Comparison of ENCODE assay signal across 17 cellular contexts in the genomic region with DNA sequence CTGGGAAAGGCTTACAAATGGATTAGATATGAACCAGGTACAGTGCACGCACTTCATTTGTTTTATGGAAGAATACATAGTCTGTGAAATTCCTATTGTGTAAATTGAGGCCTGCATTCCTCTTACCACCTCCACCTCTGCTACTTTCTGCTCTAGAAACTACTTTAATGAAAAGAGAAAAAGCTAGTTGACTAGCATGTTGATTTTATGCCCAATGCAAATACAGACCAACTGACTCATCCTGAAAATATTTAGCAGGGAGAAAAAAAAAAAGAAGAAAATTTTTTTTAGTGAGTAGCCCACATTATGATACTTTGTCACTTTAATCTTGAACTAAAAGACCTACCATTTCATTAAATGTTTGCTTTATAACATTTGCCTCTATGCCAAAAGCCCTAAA. TPM values are rescaled to one million over a fixed set of nuclear protein-coding genes. Genes with fewer than 3 reads are reported as not detected.
DNase-seq lines count a peak whose midpoint lies in the region; ATAC-seq, FAIRE-seq and TF ChIP-seq lines count a peak whose summit lies in the region.
"Had no signal": no experiment of that assay in that cellular context is flagged by ENCODE, and none has a peak within 500 bp of the region (broad histone marks: within the 10 kb centered on the region; RNA-seq: fewer than 3 reads in every experiment).

No MANE protein-coding gene starts in this region.

- H3K36me3 ChIP-seq in OCI-LY3 (replicated peaks; ENCODE audit: low read depth, low read length) (peaks cover 15% of the 10 kb centered on the region), HepG2 (replicated peaks in 1 of 2; ENCODE audit: control insufficient read depth in 1 of 2, insufficient read depth in 2 of 2, low read length in 2 of 2) (no peaks in the 10 kb centered on the region)
- H3K36me3 ChIP-seq: HAP-1 had no signal

- CTCF ChIA-PET in HepG2 (lab: Yijun Ruan, JAX; ENCODE audit: low intra/inter-chr PET ratio, low total read pairs): no interaction called here

- no peak overlapping the region for H3K9ac ChIP-seq in OCI-LY3 (ENCODE audit: low read length)
- H3K9ac ChIP-seq in HepG2 (ENCODE audit: insufficient read depth, low read depth, low read length): no peak overlapping the region

- peak overlapping the region; percentile 8 for H3K4me2 ChIP-seq in OCI-LY3 (ENCODE audit: low read length)
- no peak overlapping the region for H3K4me2 ChIP-seq in HepG2 (ENCODE audit: low read depth, low read length)

- in situ Hi-C loops in Caki2 (cut with HindIII; ENCODE audit: low pct_unique_long_range_greater_than_20kb, low sequenced_read_pairs): no loop called here
- in situ Hi-C loops in HepG2 (cut with HindIII; ENCODE audit: extremely low pct_ligation_motif_present, low pct_unique_long_range_greater_than_20kb): no loop called here

- ATAC-seq in HepG2: peak; percentile 61; the same call in 2 of the 3 replicates
- no peak for ATAC-seq in HG03342 (IDR thresholded peaks at IDR 0.05; ENCODE audit: unreplicated experiment)
- no peak for ATAC-seq in GM21825 (IDR thresholded peaks at IDR 0.05; ENCODE audit: unreplicated experiment)
- ATAC-seq: effector memory CD8-positive, alpha-beta T cell; K562 had no signal

- no TSS peak for BruUV-seq in HepG2 (replicated peaks; lab: Mats Ljungman, UMichigan)

- FAIRE-seq in HepG2 (lab: Jason Lieb, UNC): no peak
- FAIRE-seq: GM18507, K562 had no signal

- H3K9me3 ChIP-seq in OCI-LY3 (ENCODE audit: insufficient read depth, low read length): peaks cover 22% of the 10 kb centered on the region; the same call in 1 of the 2 replicates
- H3K9me3 ChIP-seq in HepG2 (ENCODE audit: low read length): no peaks in the 10 kb centered on the region
- H3K9me3 ChIP-seq: HAP-1 had no signal

- H3K27me3 ChIP-seq in OCI-LY3 (ENCODE audit: low read depth, low read length): no peaks in the 10 kb centered on the region
- H3K27me3 ChIP-seq in HepG2 (ENCODE audit: control insufficient read depth in 1 of 2, insufficient read depth in 2 of 2, low read length in 2 of 2): no peaks in the 10 kb centered on the region

- H4K20me1 ChIP-seq in OCI-LY3 (ENCODE audit: insufficient read depth, low read length) (no peaks in the 10 kb centered on the region), HepG2 (ENCODE audit: insufficient read depth, low read length) (no peaks in the 10 kb centered on the region)

- H3K4me3 ChIP-seq in OCI-LY3 (ENCODE audit: low read length) (no peak overlapping the region), HepG2 (replicated peaks in 1 of 3; ENCODE audit: insufficient read depth in 1 of 3, low read depth in 2 of 3, low read length in 3 of 3) (no peak overlapping the region)
- H3K4me3 ChIP-seq: HAP-1, K562 had no signal

- TF ChIP-seq RAD21 in HepG2 (CRISPR knock-in tag; IDR thresholded peaks at IDR 0.05): no peak

- peak; percentile 68 for DNase-seq in Caki2 (ENCODE audit: low read depth)
- DNase-seq in dedifferentiated amniotic fluid mesenchymal stem cell (ENCODE audit: extremely low spot score): peak; percentile 31
- DNase-seq in HepG2 (ENCODE audit: low spot score): peak; percentile 61
- DNase-seq in activated naive CD4-positive, alpha-beta T cell (lab: John Stamatoyannopoulos, UW): no peak
- DNase-seq in activated CD8-positive, alpha-beta memory T cell treated with anti-CD3 and anti-CD28 coated beads, Interleukin-2, amount 50 U/mL, for 48 hours: no peak
- DNase-seq: amniotic stem cell; effector memory CD8-positive, alpha-beta T cell; hypothalamus; NCI-H2081 treated with DMSO at 0.1 percent for 48 hours; stimulated activated CD4-positive, alpha-beta T cell treated with anti-CD3 and anti-CD28 coated beads, Interleukin-4, amount 100 ng/mL, for 24 hours; stimulated activated naive CD4-positive, alpha-beta T cell treated with Interleukin-2 at 50 U/mL for 16 hours had no signal

- TF ChIP-seq EP300 in HepG2 (IDR thresholded peaks at IDR 0.05; ENCODE audit: low read depth in 2 of 2, low read length in 2 of 2): peak in 1 of 2 experiments; percentile 32; a peak in 1 of 4 replicates
- TF ChIP-seq EP300 in HepG2 (CRISPR knock-in tag; IDR thresholded peaks at IDR 0.05; ENCODE audit: borderline replicate concordance): no peak

- no peak for TF ChIP-seq POLR2A in HepG2 (IDR thresholded peaks at IDR 0.05; ENCODE audit: insufficient read depth in 1 of 2, low read depth in 2 of 2, low read length in 2 of 2)

- intact Hi-C loops in HepG2 (cut with micrococcal nuclease; ENCODE audit: unreplicated experiment): no loop called here

- no peak overlapping the region for H3K27ac ChIP-seq in OCI-LY3 (ENCODE audit: low read length)
- no peak overlapping the region for H3K27ac ChIP-seq in HepG2 (ENCODE audit: extremely low read length, insufficient read depth, low read length)

- no peaks in the 10 kb centered on the region for H3K79me2 ChIP-seq in OCI-LY3 (ENCODE audit: low read length)
- no peaks in the 10 kb centered on the region for H3K79me2 ChIP-seq in HepG2 (ENCODE audit: insufficient read depth, low read length)

- 0% methylated on average over 1 of the region's 1 CpG for WGBS in HepG2 (ENCODE audit: low lambda C conversion rate)

- POLR2A ChIA-PET in HepG2 (lab: Yijun Ruan, JAX): no interaction called here

- H3K4me1 ChIP-seq in OCI-LY3 (ENCODE audit: low read length) (peaks cover 27% of the 10 kb centered on the region), HepG2 (ENCODE audit: insufficient read depth, low read length) (peaks cover 10% of the 10 kb centered on the region)
- H3K4me1 ChIP-seq: HAP-1 had no signal

- H2AFZ ChIP-seq in OCI-LY3 (ENCODE audit: low read depth, low read length) (no peak overlapping the region), HepG2 (ENCODE audit: low read length) (no peak overlapping the region)

- no peak for TF ChIP-seq CTCF in OCI-LY3 (IDR thresholded peaks at IDR 0.05; ENCODE audit: low read depth, low read length)
- TF ChIP-seq CTCF in HepG2 (CRISPR knock-in tag; IDR thresholded peaks at IDR 0.05): no peak

TF ChIP-seq in HepG2, 621 proteins besides CTCF, POLR2A, EP300 and RAD21 (continues in another document):
- TF ChIP-seq NFE2L2 (IDR thresholded peaks at IDR 0.05; ENCODE audit: low read length) (no peak), JUNB (CRISPR knock-in tag; IDR thresholded peaks at IDR 0.05; ENCODE audit: borderline replicate concordance) (peak; percentile 58; the same call in 1 of the 2 replicates)
- TF ChIP-seq, protein P1, sequence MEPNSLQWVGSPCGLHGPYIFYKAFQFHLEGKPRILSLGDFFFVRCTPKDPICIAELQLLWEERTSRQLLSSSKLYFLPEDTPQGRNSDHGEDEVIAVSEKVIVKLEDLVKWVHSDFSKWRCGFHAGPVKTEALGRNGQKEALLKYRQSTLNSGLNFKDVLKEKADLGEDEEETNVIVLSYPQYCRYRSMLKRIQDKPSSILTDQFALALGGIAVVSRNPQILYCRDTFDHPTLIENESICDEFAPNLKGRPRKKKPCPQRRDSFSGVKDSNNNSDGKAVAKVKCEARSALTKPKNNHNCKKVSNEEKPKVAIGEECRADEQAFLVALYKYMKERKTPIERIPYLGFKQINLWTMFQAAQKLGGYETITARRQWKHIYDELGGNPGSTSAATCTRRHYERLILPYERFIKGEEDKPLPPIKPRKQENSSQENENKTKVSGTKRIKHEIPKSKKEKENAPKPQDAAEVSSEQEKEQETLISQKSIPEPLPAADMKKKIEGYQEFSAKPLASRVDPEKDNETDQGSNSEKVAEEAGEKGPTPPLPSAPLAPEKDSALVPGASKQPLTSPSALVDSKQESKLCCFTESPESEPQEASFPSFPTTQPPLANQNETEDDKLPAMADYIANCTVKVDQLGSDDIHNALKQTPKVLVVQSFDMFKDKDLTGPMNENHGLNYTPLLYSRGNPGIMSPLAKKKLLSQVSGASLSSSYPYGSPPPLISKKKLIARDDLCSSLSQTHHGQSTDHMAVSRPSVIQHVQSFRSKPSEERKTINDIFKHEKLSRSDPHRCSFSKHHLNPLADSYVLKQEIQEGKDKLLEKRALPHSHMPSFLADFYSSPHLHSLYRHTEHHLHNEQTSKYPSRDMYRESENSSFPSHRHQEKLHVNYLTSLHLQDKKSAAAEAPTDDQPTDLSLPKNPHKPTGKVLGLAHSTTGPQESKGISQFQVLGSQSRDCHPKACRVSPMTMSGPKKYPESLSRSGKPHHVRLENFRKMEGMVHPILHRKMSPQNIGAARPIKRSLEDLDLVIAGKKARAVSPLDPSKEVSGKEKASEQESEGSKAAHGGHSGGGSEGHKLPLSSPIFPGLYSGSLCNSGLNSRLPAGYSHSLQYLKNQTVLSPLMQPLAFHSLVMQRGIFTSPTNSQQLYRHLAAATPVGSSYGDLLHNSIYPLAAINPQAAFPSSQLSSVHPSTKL (CRISPR knock-in tag; IDR thresholded peaks at IDR 0.05): peak; percentile 49; the same call in 1 of the 2 replicates

RNA-seq across cellular contexts. Expression of a gene that starts 41.2 kb away (rescaled TPM):
- 11.1 and 29.7 TPM in 2 replicates for total RNA-seq in Caki2 (2014; rRNA removed; shearing (Covaris generic); ENCODE audit: low replicate concordance)
- total RNA-seq in HepG2 (2016; rRNA removed; fragmentation: Illumina TruSeq; extraction: Trizol): not detected in 2 replicates
- not detected in 2 replicates for total RNA-seq in HepG2 (2016; cell fraction: cytosol; rRNA removed; fragmentation: Illumina TruSeq; extraction: Trizol; ENCODE audit: low read depth)
- total RNA-seq in HepG2 (2016; cell fraction: insoluble cytoplasmic fraction; rRNA removed; fragmentation: Illumina TruSeq; extraction: Trizol): not detected in 2 replicates
- total RNA-seq in HepG2 (2016; cell fraction: membrane; rRNA removed; fragmentation: Illumina TruSeq; extraction: Trizol): not detected in 2 replicates
- total RNA-seq in HepG2 (2016; cell fraction: nucleus; rRNA removed; fragmentation: Illumina TruSeq; extraction: Trizol): not detected in 2 replicates
- polyA plus RNA-seq in HepG2 (2011; rRNA removed): not detected in 2 replicates
- polyA plus RNA-seq in HepG2 (2011; cell fraction: cytosol; rRNA removed): not detected in 2 replicates
- polyA plus RNA-seq in HepG2 (2011; cell fraction: nucleus; rRNA removed): not detected in 2 replicates
- polyA plus RNA-seq in HepG2 (2012): not detected in 2 replicates
- polyA plus RNA-seq in HepG2 (2016; cell fraction: cytosol; fragmentation: Illumina TruSeq; extraction: Trizol; ENCODE audit: low read depth): 0.02 TPM in 1 of 2 replicates, not detected in the other
- polyA plus RNA-seq in HepG2 (2016; cell fraction: insoluble cytoplasmic fraction; fragmentation: Illumina TruSeq; extraction: Trizol; ENCODE audit: low read depth): not detected in 2 replicates
- polyA plus RNA-seq in HepG2 (2016; cell fraction: membrane; fragmentation: Illumina TruSeq; extraction: Trizol; ENCODE audit: low read depth): not detected in 2 replicates
- not detected in 2 replicates for polyA plus RNA-seq in HepG2 (2016; cell fraction: nucleus; fragmentation: Illumina TruSeq; extraction: Trizol; ENCODE audit: insufficient read depth, low read depth)
- 4.1 TPM in 1 of 2 replicates, not detected in the other for polyA minus RNA-seq in HepG2 (2011; rRNA and poly(A)+ RNA removed; ENCODE audit: low replicate concordance)
- polyA minus RNA-seq in HepG2 (2011; cell fraction: cytosol; rRNA and poly(A)+ RNA removed): not detected in 2 replicates
- not detected in 2 replicates for polyA minus RNA-seq in HepG2 (2011; cell fraction: nucleus; rRNA and poly(A)+ RNA removed)
- total RNA-seq: K562 had no signal
- polyA plus RNA-seq: K562 had no signal

Comparison
In these comparisons a context has a peak if more than half of its experiments do, and no peak if none do; other contexts are left out.
1. DNase-seq: peak in Caki2 (single experiment), dedifferentiated amniotic fluid mesenchymal stem cell (single experiment) and HepG2 (single experiment); none in activated naive CD4-positive, alpha-beta T cell (0 of 4) and activated CD8-positive, alpha-beta memory T cell treated with anti-CD3 and anti-CD28 coated beads, Interleukin-2, amount 50 U/mL, for 48 hours (single experiment).
2. RNA of a gene that starts 41.2 kb away (total RNA-seq): 11.1 to 29.7 TPM in Caki2; not detected in HepG2; every median in the first group is over 10 times any median in the second.